In the genomic region with DNA sequence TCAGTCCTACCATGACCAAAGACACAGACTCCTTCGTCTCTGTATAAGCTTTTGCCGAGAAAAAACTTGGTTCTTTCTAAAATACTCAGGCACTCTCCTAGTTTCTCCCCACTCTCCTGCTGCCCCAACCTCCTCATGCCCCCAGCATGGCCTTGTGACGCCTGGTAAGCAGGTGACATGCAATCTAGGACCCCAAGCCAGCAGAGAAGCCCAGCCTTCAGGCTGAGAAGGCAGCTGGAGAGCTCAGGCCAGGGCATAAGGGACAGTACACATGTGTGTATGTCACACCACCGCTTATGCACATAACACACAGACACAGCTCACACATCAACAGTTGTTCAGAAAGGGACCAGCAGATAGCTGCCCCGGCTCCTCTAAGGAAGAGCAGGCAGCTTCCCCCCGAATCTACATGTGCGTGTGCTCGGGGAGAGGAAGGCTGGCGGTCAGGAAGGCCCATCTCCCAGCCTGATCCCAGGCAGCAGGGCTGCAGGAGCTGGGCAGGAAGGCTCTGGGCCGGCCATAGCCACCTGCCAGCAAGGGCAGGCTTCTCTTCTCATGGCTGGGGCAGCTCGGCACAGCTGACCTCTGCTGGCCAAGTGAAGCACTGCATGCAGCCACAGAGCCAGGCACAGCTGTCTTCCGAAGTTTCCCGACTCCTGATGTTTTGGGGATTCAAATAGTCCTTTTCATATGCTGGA, we compare ENCODE assay signal across 9 cellular contexts. TPM values are rescaled to one million over a fixed set of nuclear protein-coding genes. Genes with fewer than 3 reads are reported as not detected.
DNase-seq lines count a peak whose midpoint lies in the region; ATAC-seq and TF ChIP-seq lines count a peak whose summit lies in the region.
"Had no signal": no experiment of that assay in that cellular context is flagged by ENCODE, and none has a peak within 500 bp of the region (broad histone marks: within the 10 kb centered on the region; RNA-seq: fewer than 3 reads in every experiment).

No MANE protein-coding gene starts in this region.

- peak; percentile 62 for DNase-seq in NCI-H510A treated with DMSO at 0.1 percent for 48 hours (lab: John Stamatoyannopoulos, UW)
- no peak for DNase-seq in NCI-H510A (lab: John Stamatoyannopoulos, UW)
- peak; percentile 66 for DNase-seq in PC-3
- DNase-seq in activated T-cell treated with anti-CD3 and anti-CD28 coated beads, Interleukin-2, amount 50 U/mL, for 4 hours, result peak; percentile 60
- no peak for DNase-seq in esophagus squamous epithelium (lab: John Stamatoyannopoulos, UW)
- DNase-seq in natural killer cell, result peak; percentile 59
- peak; percentile 79 for DNase-seq in superior temporal gyrus (ENCODE audit: extremely low spot score)

- H3K4me1 ChIP-seq in PC-3 (ENCODE audit: insufficient read depth, low read length) (peaks cover 16% of the 10 kb centered on the region), esophagus squamous epithelium (peaks cover 3 to 28% (median 7%) of the 10 kb centered on the region in 3 donors)
- H3K4me1 ChIP-seq: BLaER1 had no signal

- TF ChIP-seq POLR2A in esophagus squamous epithelium (IDR thresholded peaks at IDR 0.05), result no peak

- H3K27ac ChIP-seq in PC-3 (ENCODE audit: low read length) (no peak overlapping the region), esophagus squamous epithelium (no peak overlapping the region)
- H3K27ac ChIP-seq: BLaER1 had no signal

- H3K4me1 Mint-ChIP-seq in activated T-cell treated with anti-CD3 and anti-CD28 coated beads, Interleukin-2, amount 50 U/mL, for 4 hours (ENCODE audit: low read depth), result peaks cover 7% of the 10 kb centered on the region
- H3K4me1 Mint-ChIP-seq in natural killer cell, result peaks cover 13% of the 10 kb centered on the region in 2 donors

- H3K79me2 ChIP-seq in PC-3 (ENCODE audit: low read length), result peaks cover 8% of the 10 kb centered on the region; the same call in 1 of the 2 replicates

- no peak overlapping the region for H3K4me2 ChIP-seq in PC-3 (ENCODE audit: low read length)
- H3K4me2 ChIP-seq: BLaER1 had no signal

- peaks cover 39% of the 10 kb centered on the region for H3K36me3 Mint-ChIP-seq in activated T-cell treated with anti-CD3 and anti-CD28 coated beads, Interleukin-2, amount 50 U/mL, for 4 hours (ENCODE audit: insufficient read depth)
- H3K36me3 Mint-ChIP-seq in natural killer cell, result no peaks in the 10 kb centered on the region

- CTCF ChIA-PET in PC-3 (lab: Charles Lee), result interaction anchor here (0.7 to 1.2 kb wide), 4 partner anchors 9 to 324 kb away, joined by 3 to 5 read pairs (median 4); a partner anchor contains a TSS

- no peaks in the 10 kb centered on the region for H3K9me3 Mint-ChIP-seq in activated T-cell treated with anti-CD3 and anti-CD28 coated beads, Interleukin-2, amount 50 U/mL, for 4 hours
- no peaks in the 10 kb centered on the region for H3K9me3 Mint-ChIP-seq in natural killer cell

- no peak overlapping the region for H3K4me3 Mint-ChIP-seq in activated T-cell treated with anti-CD3 and anti-CD28 coated beads, Interleukin-2, amount 50 U/mL, for 4 hours
- no peak overlapping the region for H3K4me3 Mint-ChIP-seq in natural killer cell

- no peak overlapping the region for H3K9ac ChIP-seq in PC-3 (ENCODE audit: low read length)
- H3K9ac ChIP-seq: BLaER1 had no signal

- H3K27ac Mint-ChIP-seq in natural killer cell, result peak overlapping the region; percentile 6 to 77

- H3K27me3 Mint-ChIP-seq in activated T-cell treated with anti-CD3 and anti-CD28 coated beads, Interleukin-2, amount 50 U/mL, for 4 hours (ENCODE audit: low read depth), result no peaks in the 10 kb centered on the region
- H3K27me3 Mint-ChIP-seq in natural killer cell (ENCODE audit: low read depth in 2 of 2), result no peaks in the 10 kb centered on the region

- intact Hi-C loops in PC-3 (cut with micrococcal nuclease) (loop anchor here (1.0 to 5.0 kb wide), 2 partner anchors 78 to 324 kb away; no protein-coding TSS in a partner anchor), esophagus squamous epithelium (cut with DNase I) (loop anchor here (5.0 to 10.0 kb wide), 2 partner anchors 78 to 330 kb away; no protein-coding TSS in a partner anchor), natural killer cell (cut with micrococcal nuclease) (no loop called here)

- H3K27me3 ChIP-seq in PC-3 (ENCODE audit: low read length) (no peaks in the 10 kb centered on the region), esophagus squamous epithelium (no peaks in the 10 kb centered on the region)
- H3K27me3 ChIP-seq: BLaER1 had no signal

- H3K9me3 ChIP-seq in PC-3 (ENCODE audit: low read length), result no peaks in the 10 kb centered on the region
- no peaks in the 10 kb centered on the region for H3K9me3 ChIP-seq in esophagus squamous epithelium
- H3K9me3 ChIP-seq: BLaER1 had no signal

- H2AFZ ChIP-seq in PC-3 (ENCODE audit: low read length), result no peak overlapping the region

- peak; percentile 89 for TF ChIP-seq CTCF in PC-3 (conservative IDR thresholded peaks at IDR 0.05; ENCODE audit: low read depth, low read length)
- TF ChIP-seq CTCF in esophagus squamous epithelium (IDR thresholded peaks at IDR 0.05), result peak; percentile 93 to 98 (median 97)
- TF ChIP-seq CTCF in natural killer cell (IDR thresholded peaks at IDR 0.05), result peak; percentile 92

- POLR2A ChIA-PET in PC-3 (lab: Charles Lee; ENCODE audit: unreplicated experiment), result interaction anchor here (0.6 to 0.8 kb wide), 3 partner anchors 41 to 1271 kb away, joined by 4 to 5 read pairs (median 5); no protein-coding TSS in a partner anchor

- ATAC-seq in HG03432 (IDR thresholded peaks at IDR 0.05; ENCODE audit: unreplicated experiment), result peak; percentile 81
- peak; percentile 65 for ATAC-seq in PC-3
- ATAC-seq in activated T-cell treated with anti-CD3 and anti-CD28 coated beads, Interleukin-2, amount 50 U/mL, for 4 hours, result peak; percentile 84 to 87
- peak; percentile 82 to 98 (median 92) for ATAC-seq in natural killer cell

- no peaks in the 10 kb centered on the region for H3K9me2 ChIP-seq in PC-3 (replicated peaks; ENCODE audit: low read length)

- no peak overlapping the region for H3K4me3 ChIP-seq in PC-3 (ENCODE audit: low read length)
- H3K4me3 ChIP-seq in esophagus squamous epithelium, result no peak overlapping the region
- H3K4me3 ChIP-seq: BLaER1 had no signal

- H4K20me1 ChIP-seq in PC-3 (ENCODE audit: low read length), result peaks cover 6% of the 10 kb centered on the region; the same call in 1 of the 2 replicates

- H3F3A ChIP-seq in PC-3 (ENCODE audit: low read length, unreplicated experiment), result no peaks in the 10 kb centered on the region

- no TSS peak for BruUV-seq in PC-3 (replicated peaks; lab: Mats Ljungman, UMichigan)

- H3K36me3 ChIP-seq in PC-3 (ENCODE audit: low read depth, low read length) (peaks cover 46% of the 10 kb centered on the region), esophagus squamous epithelium (peaks cover 33 to 73% (median 35%) of the 10 kb centered on the region in 3 donors)

- WGBS in esophagus squamous epithelium, 2 donors, result 59 to 63% methylated on average over 3 to 6 of the region's 13 CpGs

RNA-seq across cellular contexts. Expression of a gene that starts 8.5 kb away (rescaled TPM):
- total RNA-seq in PC-3 (2014; rRNA removed) (93.8 and 119 TPM in 2 replicates), esophagus squamous epithelium (10 to 100 TPM; 34.1 to 69.6 (median 50.0) TPM), natural killer cell (10 to 100 TPM; 67.8 to 85.5 (median 84.5) TPM)
- total RNA-seq in activated T-cell treated with anti-CD3 and anti-CD28 coated beads, Interleukin-2, amount 50 U/mL, for 4 hours, result 100 to 1,000 TPM; 224 to 239 (median 224) TPM

RNA-seq across cellular contexts. Expression of a gene that starts 16.8 kb away (rescaled TPM):
- 70.6 and 80.0 TPM in 2 replicates for total RNA-seq in PC-3 (2014; rRNA removed)
- 10 to 100 TPM; 71.3 to 79.4 (median 71.4) TPM for total RNA-seq in activated T-cell treated with anti-CD3 and anti-CD28 coated beads, Interleukin-2, amount 50 U/mL, for 4 hours
- 100 to 1,000 TPM in 2 of 4 donors, 10 to 100 TPM in 2; 68.0 to 123 (median 102) TPM for total RNA-seq in esophagus squamous epithelium
- total RNA-seq in natural killer cell, result 100 to 1,000 TPM in 1 of 3 donors, 10 to 100 TPM in 2; 93.1 to 101 (median 94.1) TPM

RNA-seq across cellular contexts. Expression of a gene that starts 24.1 kb away (rescaled TPM):
- total RNA-seq in PC-3 (2014; rRNA removed) (0.04 TPM in 1 of 2 replicates, not detected in the other), esophagus squamous epithelium (under 1 TPM in 2 of 4 donors, not detected in 2; 0.08 to 0.19 TPM), natural killer cell (under 1 TPM in 2 of 3 donors, not detected in 1; 0.10 to 0.16 TPM)
- total RNA-seq in activated T-cell treated with anti-CD3 and anti-CD28 coated beads, Interleukin-2, amount 50 U/mL, for 4 hours, result under 1 TPM in 1 of 3 donors, not detected in 2; 0.03 TPM

RNA-seq across cellular contexts. Expression of a gene that starts 41.2 kb away (rescaled TPM):
- total RNA-seq in PC-3 (2014; rRNA removed) (66.2 and 67.2 TPM in 2 replicates), esophagus squamous epithelium (100 to 1,000 TPM in 1 of 4 donors, 10 to 100 TPM in 3; 68.9 to 102 (median 89.5) TPM), natural killer cell (10 to 100 TPM; 69.2 to 86.7 (median 81.4) TPM)
- total RNA-seq in activated T-cell treated with anti-CD3 and anti-CD28 coated beads, Interleukin-2, amount 50 U/mL, for 4 hours, result 100 to 1,000 TPM in 1 of 3 donors, 10 to 100 TPM in 2; 83.0 to 105 (median 97.2) TPM

Comparison
In these comparisons a context has a peak if more than half of its experiments do, and no peak if none do; other contexts are left out.
1. DNase-seq: peak in NCI-H510A treated with DMSO at 0.1 percent for 48 hours (single experiment), PC-3 (single experiment), activated T-cell treated with anti-CD3 and anti-CD28 coated beads, Interleukin-2, amount 50 U/mL, for 4 hours (single experiment), natural killer cell (single experiment) and superior temporal gyrus (single experiment); none in NCI-H510A (single experiment) and esophagus squamous epithelium (single experiment).
2. Peak in every context shown above with its lines, with median percentiles within 50 percentile points of each other: ATAC-seq and CTCF ChIP-seq.